Comparison of ENCODE assay signal across 4 cellular contexts in genomic region chr1:208425096-208425495, GRCh38.
"Had no signal": no experiment of that assay in that cellular context is flagged by ENCODE, and none has a peak within 500 bp of the region (broad histone marks: within the 10 kb centered on the region; RNA-seq: fewer than 3 reads in every experiment).

No MANE protein-coding gene starts in this region.

- DNase-seq: H9, HCEC 1CT, IMR-90 had no signal

- H3K9me3 Mint-ChIP-seq: GM23338, H9 had no signal

- H2AFZ ChIP-seq: GM23338 had no signal

- H3K4me2 ChIP-seq: GM23338 had no signal

- H3K4me3 ChIP-seq: GM23338 had no signal

- H3K4me3 Mint-ChIP-seq: GM23338, H9 had no signal

- H3K27ac Mint-ChIP-seq: GM23338, H9 had no signal
